In genomic region chr22:37419370-37419915, GRCh38 we compare ENCODE assay signal across 10 cellular contexts. TPM values are rescaled to one million over a fixed set of nuclear protein-coding genes. Genes with fewer than 3 reads are reported as not detected.
DNase-seq lines count a peak whose midpoint lies in the region; ATAC-seq and TF ChIP-seq lines count a peak whose summit lies in the region.
"Had no signal": no experiment of that assay in that cellular context is flagged by ENCODE, and none has a peak within 500 bp of the region (broad histone marks: within the 10 kb centered on the region; RNA-seq: fewer than 3 reads in every experiment).

No MANE protein-coding gene starts in this region.

- H2AFZ ChIP-seq in GM23338: peak overlapping the region; percentile 98

- H3K9me3 Mint-ChIP-seq in GM23338: no peaks in the 10 kb centered on the region

- H3K36me3 ChIP-seq in GM23338 (ENCODE audit: insufficient read depth) (no peaks in the 10 kb centered on the region), ovary (no peaks in the 10 kb centered on the region)
- H3K36me3 ChIP-seq: gastroesophageal sphincter had no signal

- TF ChIP-seq CTCF in GM23338 (conservative IDR thresholded peaks at IDR 0.05; ENCODE audit: low read depth in 2 of 2) (no peak), WI38 (IDR thresholded peaks at IDR 0.05; ENCODE audit: low read depth, low read length) (no peak), fibroblast of the aortic adventitia (IDR thresholded peaks at IDR 0.05; ENCODE audit: insufficient read depth, low read length) (no peak), ovary (IDR thresholded peaks at IDR 0.05) (no peak)

- 12 to 24% (median 14%) methylated on average over 30 to 35 of the region's 35 CpGs for WGBS in ovary, 3 donors

- no peak; the same call in 2 of the 3 replicates for ATAC-seq in GM23338
- ATAC-seq in HG02678 (IDR thresholded peaks at IDR 0.05; ENCODE audit: unreplicated experiment): no peak
- no peak for ATAC-seq in HG02970 (IDR thresholded peaks at IDR 0.05; ENCODE audit: low FRiP score, unreplicated experiment)
- ATAC-seq: gastroesophageal sphincter had no signal

- H3K27ac ChIP-seq in GM23338 (ENCODE audit: low read depth) (no peak overlapping the region), ovary (no peak overlapping the region)
- H3K27ac ChIP-seq: gastroesophageal sphincter had no signal

- H4K20me1 ChIP-seq in GM23338 (replicated peaks; ENCODE audit: insufficient read depth): no peaks in the 10 kb centered on the region

- intact Hi-C loops in ovary (cut with DNase I): no loop called here

- no peaks in the 10 kb centered on the region for H3K79me2 ChIP-seq in GM23338 (replicated peaks; ENCODE audit: insufficient read depth)

- no peak overlapping the region for H3K27ac Mint-ChIP-seq in GM23338

- no peaks in the 10 kb centered on the region for H3K9me2 ChIP-seq in GM23338 (ENCODE audit: insufficient read depth)

- H3K36me3 Mint-ChIP-seq in GM23338 (ENCODE audit: low read depth): no peaks in the 10 kb centered on the region

- 0 out of 2 replicates have a peak, but pooled peaks cover 3% of the 10 kb centered on the region for H3F3A ChIP-seq in GM23338 (replicated peaks; ENCODE audit: low read depth)

- no peak for TF ChIP-seq POLR2A in ovary (IDR thresholded peaks at IDR 0.05)

- DNase-seq in GM23338 (ENCODE audit: low spot score) (no peak), fibroblast of the aortic adventitia (ENCODE audit: low read depth) (no peak), skeletal muscle cell (ENCODE audit: low read depth) (no peak), ovary (no peak), NCI-H146 treated with DMSO at 0.1 percent for 48 hours (lab: John Stamatoyannopoulos, UW; ENCODE audit: unreplicated experiment) (no peak)
- DNase-seq: substantia nigra had no signal

- peak overlapping the region; percentile 68 for H3K4me3 ChIP-seq in GM23338
- peak overlapping the region; percentile 50; the same call in 1 of the 2 replicates for H3K4me3 ChIP-seq in WI38 (ENCODE audit: low read depth, low read length)
- H3K4me3 ChIP-seq in fibroblast of the aortic adventitia (ENCODE audit: low read depth, low read length): peak overlapping the region; percentile 42
- H3K4me3 ChIP-seq in skeletal muscle cell (ENCODE audit: low read depth, low read length): peak overlapping the region; percentile 40
- H3K4me3 ChIP-seq in ovary: no peak overlapping the region

- H3K9me3 ChIP-seq in ovary: no peaks in the 10 kb centered on the region
- H3K9me3 ChIP-seq: gastroesophageal sphincter had no signal

- H3K27me3 ChIP-seq in GM23338 (ENCODE audit: insufficient read depth) (peaks cover 37% of the 10 kb centered on the region), ovary (no peaks in the 10 kb centered on the region)

- peaks cover 34% of the 10 kb centered on the region for H3K4me1 Mint-ChIP-seq in GM23338

- peaks cover 36% of the 10 kb centered on the region for H3K27me3 Mint-ChIP-seq in GM23338 (ENCODE audit: insufficient read depth, low read depth, poor library complexity)

- H3K4me2 ChIP-seq in GM23338: peak overlapping the region; percentile 89

- H3K4me1 ChIP-seq in GM23338 (ENCODE audit: insufficient read depth) (peaks cover 9% of the 10 kb centered on the region), ovary (ENCODE audit: insufficient read depth) (no peaks in the 10 kb centered on the region)

- H3K4me3 Mint-ChIP-seq in GM23338: peak overlapping the region; percentile 80

- no peak for TF ChIP-seq EP300 in ovary (IDR thresholded peaks at IDR 0.05)

TF ChIP-seq in GM23338, 12 proteins besides CTCF, POLR2A, EP300 and RAD21:
- TF ChIP-seq STAT1 (IDR thresholded peaks at IDR 0.05; ENCODE audit: unreplicated experiment) (no peak), EZH2 (IDR thresholded peaks at IDR 0.05; ENCODE audit: low read depth, unreplicated experiment) (peak; percentile 26)
TF ChIP-seq in GM23338: peak in this region for 1.

RNA-seq across cellular contexts. Expression of gene ELFN2, which starts 7.8 kb away (rescaled TPM):
- total RNA-seq in GM23338 (2014; rRNA removed; shearing (Covaris generic)): 0.35 and 0.62 TPM in 2 replicates
- polyA plus RNA-seq in GM23338 (2016; fragmentation: Nextera tagmentation; extraction: Ambion mirVana) (0.18 and 0.23 TPM in 2 replicates), ovary (under 1 TPM; 0.01 to 0.05 TPM)
- total RNA-seq in fibroblast of the aortic adventitia (ENCODE audit: low replicate concordance) (0.18 and 0.33 TPM in 2 replicates), ovary (under 1 TPM in 2 of 7 donors, not detected in 5; 0.02 to 0.03 TPM)
